ENCODE assay signal across 21 cellular contexts in genomic region chr2:189255711-189256110, GRCh38.
DNase-seq lines count a peak whose midpoint lies in the region; ATAC-seq, FAIRE-seq and TF ChIP-seq lines count a peak whose summit lies in the region.
"Had no signal": no experiment of that assay in that cellular context is flagged by ENCODE, and none has a peak within 500 bp of the region (broad histone marks: within the 10 kb centered on the region; RNA-seq: fewer than 3 reads in every experiment).

No MANE protein-coding gene starts in this region.

- in situ Hi-C loops in Panc1 (cut with HindIII; ENCODE audit: low pct_unique_long_range_greater_than_20kb, low sequenced_read_pairs), result no loop called here

- no peaks in the 10 kb centered on the region for H4K20me1 ChIP-seq in keratinocyte (ENCODE audit: control insufficient read depth, extremely low read depth, insufficient read depth, low read length)

- H3K36me3 Mint-ChIP-seq in activated T-cell treated with anti-CD3 and anti-CD28 coated beads, Interleukin-2, amount 50 U/mL, for 24 hours (ENCODE audit: low read depth), result no peaks in the 10 kb centered on the region

- H3K4me1 ChIP-seq in Panc1 (ENCODE audit: control insufficient read depth, insufficient read depth, low read length), result peaks cover 21% of the 10 kb centered on the region
- peaks cover 18% of the 10 kb centered on the region for H3K4me1 ChIP-seq in keratinocyte (ENCODE audit: control insufficient read depth, extremely low read depth, insufficient read depth, low read length)
- H3K4me1 ChIP-seq: Peyer's patch had no signal

- POLR2A ChIA-PET in Panc1 (lab: Charles Lee), result no interaction called here

- peak; percentile 61 for FAIRE-seq in G401.6 (lab: Jason Lieb, UNC)
- FAIRE-seq in keratinocyte (lab: Jason Lieb, UNC), result peak; percentile 69
- FAIRE-seq: A549, D721Med had no signal

- no peaks in the 10 kb centered on the region for H3K79me2 ChIP-seq in keratinocyte (ENCODE audit: control insufficient read depth, insufficient read depth, low read length)

- no peak for ATAC-seq in Panc1
- ATAC-seq: A549 had no signal

- H3K9me3 ChIP-seq in Panc1 (ENCODE audit: control insufficient read depth, insufficient read depth, low read depth, low read length), result no peaks in the 10 kb centered on the region
- no peaks in the 10 kb centered on the region for H3K9me3 ChIP-seq in keratinocyte (ENCODE audit: control insufficient read depth, low read depth, low read length)
- H3K9me3 ChIP-seq: A549, Peyer's patch had no signal

- H3K4me3 ChIP-seq in Panc1 (ENCODE audit: low read depth in 2 of 2, low read length in 2 of 2) (no peak overlapping the region), keratinocyte (ENCODE audit: control insufficient read depth in 2 of 3, extremely low read depth in 1 of 3, insufficient read depth in 2 of 3, low read depth in 1 of 3, low read length in 3 of 3) (no peak overlapping the region)
- H3K4me3 ChIP-seq: A549, Peyer's patch, SJCRH30 had no signal

- H3K27me3 ChIP-seq in Panc1 (ENCODE audit: control insufficient read depth, insufficient read depth, low read length) (no peaks in the 10 kb centered on the region), keratinocyte (ENCODE audit: control insufficient read depth, extremely low read depth, insufficient read depth, low read length) (no peaks in the 10 kb centered on the region)
- H3K27me3 ChIP-seq: Peyer's patch, SJCRH30 had no signal

- no TSS peak for BruUV-seq in Panc1 (replicated peaks; lab: Mats Ljungman, UMichigan)

- no peak overlapping the region for H3K9ac ChIP-seq in keratinocyte (ENCODE audit: control insufficient read depth, extremely low read depth, insufficient read depth, low read length)

- H3K9me3 Mint-ChIP-seq in activated T-cell treated with anti-CD3 and anti-CD28 coated beads, Interleukin-2, amount 50 U/mL, for 24 hours, result no peaks in the 10 kb centered on the region
- H3K9me3 Mint-ChIP-seq: H9, HFFc6 had no signal

- TF ChIP-seq CTCF in Panc1 (IDR thresholded peaks at IDR 0.05), result no peak
- TF ChIP-seq CTCF in keratinocyte (optimal IDR thresholded peaks at IDR 0.05 in 1 of 3, IDR thresholded peaks at IDR 0.05 in 1 of 3, conservative IDR thresholded peaks at IDR 0.05 in 1 of 3; ENCODE audit: extremely low read depth in 1 of 3, insufficient read depth in 2 of 3, low read length in 3 of 3), result no peak

- TF ChIP-seq POLR2A in erythroblast (IDR thresholded peaks at IDR 0.05; ENCODE audit: low read length), result no peak

- intact Hi-C loops in Panc1 (cut with micrococcal nuclease; ENCODE audit: unreplicated experiment), result no loop called here

- no peaks in the 10 kb centered on the region for H3K36me3 ChIP-seq in Panc1 (ENCODE audit: control insufficient read depth, insufficient read depth, low read length)
- H3K36me3 ChIP-seq in keratinocyte (ENCODE audit: control insufficient read depth in 2 of 2, extremely low read depth in 1 of 2, insufficient read depth in 2 of 2, low read length in 2 of 2), result no peaks in the 10 kb centered on the region
- H3K36me3 ChIP-seq: Peyer's patch, SJCRH30 had no signal

- no peaks in the 10 kb centered on the region for H3K27me3 Mint-ChIP-seq in activated T-cell treated with anti-CD3 and anti-CD28 coated beads, Interleukin-2, amount 50 U/mL, for 24 hours
- H3K27me3 Mint-ChIP-seq: B cell had no signal

- peak overlapping the region; percentile 77 for H3K27ac Mint-ChIP-seq in activated T-cell treated with anti-CD3 and anti-CD28 coated beads, Interleukin-2, amount 50 U/mL, for 24 hours
- H3K27ac Mint-ChIP-seq: B cell, H9, HFFc6 had no signal

- dilution Hi-C loops in keratinocyte (cut with MboI; ENCODE audit: extremely low pct_ligation_motif_present, low sequenced_read_pairs), result no loop called here

- H3K9me1 ChIP-seq in keratinocyte (ENCODE audit: control insufficient read depth, extremely low read depth, insufficient read depth, low read length), result no peaks in the 10 kb centered on the region

- no peak for DNase-seq in activated T-cell treated with anti-CD3 and anti-CD28 coated beads, Interleukin-2, amount 50 U/mL, for 24 hours
- no peak for DNase-seq in activated T-cell treated with anti-CD3 and anti-CD28 coated beads, Interleukin-2, amount 50 U/mL, for 48 hours
- DNase-seq in Panc1 (ENCODE audit: low read depth, low spot score), result no peak
- no peak for DNase-seq in keratinocyte (ENCODE audit: low read depth, low spot score)
- DNase-seq in central memory CD4-positive, alpha-beta T cell, result no peak
- DNase-seq in erythroblast (lab: John Stamatoyannopoulos, UW), result no peak
- DNase-seq: H9, HFFc6, Karpas-422, NCI-H1694, NCI-H2081, NCI-H2171, NCI-H345, NCI-H524, NCI-H774, Peyer's patch, SJCRH30 had no signal

- peak overlapping the region; percentile 51; the same call in 1 of the 2 replicates for H3K27ac ChIP-seq in Panc1 (ENCODE audit: low read length)
- H3K27ac ChIP-seq in keratinocyte (ENCODE audit: control insufficient read depth, insufficient read depth, low read length), result no peak overlapping the region
- H3K27ac ChIP-seq: Peyer's patch, SJCRH30 had no signal

- H2AFZ ChIP-seq in keratinocyte (ENCODE audit: control insufficient read depth, low read length), result no peak overlapping the region

- no peak overlapping the region for H3K4me3 Mint-ChIP-seq in activated T-cell treated with anti-CD3 and anti-CD28 coated beads, Interleukin-2, amount 50 U/mL, for 24 hours
- H3K4me3 Mint-ChIP-seq: B cell, H9, HFFc6 had no signal

- peaks cover 52% of the 10 kb centered on the region for H3K4me1 Mint-ChIP-seq in activated T-cell treated with anti-CD3 and anti-CD28 coated beads, Interleukin-2, amount 50 U/mL, for 24 hours (ENCODE audit: low read depth)
- H3K4me1 Mint-ChIP-seq: B cell had no signal

- CTCF ChIA-PET in Panc1 (lab: Charles Lee), result no interaction called here

- H3K4me2 ChIP-seq in keratinocyte (ENCODE audit: control insufficient read depth, extremely low read depth, insufficient read depth, low read depth, low read length), result no peak overlapping the region
- H3K4me2 ChIP-seq: A549 had no signal
